Comparison of ENCODE assay signal across 19 cellular contexts in the genomic region with DNA sequence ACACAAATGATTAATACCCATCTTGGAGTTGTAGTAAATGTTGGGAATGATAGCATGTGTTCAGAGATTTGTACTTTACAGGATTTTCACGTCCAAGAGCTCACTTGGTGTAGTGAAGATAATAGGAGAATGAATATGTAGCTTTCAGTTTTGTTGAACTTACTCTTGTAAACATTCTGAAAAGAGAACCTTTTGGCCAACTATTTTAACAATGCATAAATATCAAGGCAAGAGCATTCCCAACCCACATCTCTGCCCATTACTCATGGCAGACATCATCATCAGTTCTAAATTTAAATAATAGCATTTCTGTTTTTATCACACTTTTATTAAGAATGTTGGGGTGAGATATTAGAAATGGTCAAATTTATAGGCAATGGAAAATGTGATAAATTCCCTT.
"Had no signal": no experiment of that assay in that cellular context is flagged by ENCODE, and none has a peak within 500 bp of the region (broad histone marks: within the 10 kb centered on the region; RNA-seq: fewer than 3 reads in every experiment).

No MANE protein-coding gene starts in this region.

- DNase-seq: activated CD4-positive, alpha-beta T cell treated with anti-CD3 and anti-CD28 coated beads, Interleukin-2, amount 10 ng/mL, durations not matched to agents 7 days and 5 days; activated CD8-positive, alpha-beta memory T cell treated with anti-CD3 and anti-CD28 coated beads, Interleukin-2, amount 50 U/mL, for 48 hours; activated naive CD8-positive, alpha-beta T cell treated with anti-CD3 and anti-CD28 coated beads for 36 hours; anterior cingulate cortex; effector memory CD8-positive, alpha-beta T cell; glutamatergic neuron; kidney glomerular epithelial cell; left ventricle myocardium superior; mesenchymal stem cell; nephron progenitor cell; ovary; stimulated activated CD4-positive, alpha-beta T cell treated with anti-CD3 and anti-CD28 coated beads, Interleukin-15, amount 100 ng/mL, for 24 hours; stimulated activated CD4-positive, alpha-beta T cell treated with anti-CD3 and anti-CD28 coated beads, Interleukin-4, amount 100 ng/mL, for 24 hours; stimulated activated naive CD4-positive, alpha-beta T cell treated with Interleukin-2 at 50 U/mL for 16 hours; substantia nigra; transverse colon had no signal

- H3K9me3 Mint-ChIP-seq: activated CD4-positive, alpha-beta T cell treated with anti-CD3 and anti-CD28 coated beads, Interleukin-2, amount 10 ng/mL, durations not matched to agents 7 days and 5 days; activated naive CD8-positive, alpha-beta T cell treated with anti-CD3 and anti-CD28 coated beads for 36 hours; effector memory CD8-positive, alpha-beta T cell; nephron progenitor cell had no signal

- H3K27ac ChIP-seq: breast epithelium, epithelial cell of prostate, ovary, transverse colon, vagina had no signal

- H3K27me3 Mint-ChIP-seq: activated CD4-positive, alpha-beta T cell treated with anti-CD3 and anti-CD28 coated beads, Interleukin-2, amount 10 ng/mL, durations not matched to agents 7 days and 5 days; activated naive CD8-positive, alpha-beta T cell treated with anti-CD3 and anti-CD28 coated beads for 36 hours; effector memory CD8-positive, alpha-beta T cell had no signal

- H3K4me1 ChIP-seq: breast epithelium had no signal

- H3K4me3 Mint-ChIP-seq: activated CD4-positive, alpha-beta T cell treated with anti-CD3 and anti-CD28 coated beads, Interleukin-2, amount 10 ng/mL, durations not matched to agents 7 days and 5 days; activated naive CD8-positive, alpha-beta T cell treated with anti-CD3 and anti-CD28 coated beads for 36 hours; effector memory CD8-positive, alpha-beta T cell; nephron progenitor cell had no signal

- H3K36me3 ChIP-seq: breast epithelium, ovary, vagina had no signal

- H3K27me3 ChIP-seq: breast epithelium, ovary, transverse colon, vagina had no signal

- H3K4me1 Mint-ChIP-seq: nephron progenitor cell had no signal

- H3K4me3 ChIP-seq: breast epithelium, ovary, transverse colon, vagina had no signal

- ATAC-seq: effector memory CD8-positive, alpha-beta T cell; left ventricle myocardium superior had no signal

- H3K9me3 ChIP-seq: breast epithelium, ovary, transverse colon, vagina had no signal

- H3K27ac Mint-ChIP-seq: activated CD4-positive, alpha-beta T cell treated with anti-CD3 and anti-CD28 coated beads, Interleukin-2, amount 10 ng/mL, durations not matched to agents 7 days and 5 days; activated naive CD8-positive, alpha-beta T cell treated with anti-CD3 and anti-CD28 coated beads for 36 hours; nephron progenitor cell had no signal
